Comparison of ENCODE assay signal across 9 cellular contexts in the genomic region with DNA sequence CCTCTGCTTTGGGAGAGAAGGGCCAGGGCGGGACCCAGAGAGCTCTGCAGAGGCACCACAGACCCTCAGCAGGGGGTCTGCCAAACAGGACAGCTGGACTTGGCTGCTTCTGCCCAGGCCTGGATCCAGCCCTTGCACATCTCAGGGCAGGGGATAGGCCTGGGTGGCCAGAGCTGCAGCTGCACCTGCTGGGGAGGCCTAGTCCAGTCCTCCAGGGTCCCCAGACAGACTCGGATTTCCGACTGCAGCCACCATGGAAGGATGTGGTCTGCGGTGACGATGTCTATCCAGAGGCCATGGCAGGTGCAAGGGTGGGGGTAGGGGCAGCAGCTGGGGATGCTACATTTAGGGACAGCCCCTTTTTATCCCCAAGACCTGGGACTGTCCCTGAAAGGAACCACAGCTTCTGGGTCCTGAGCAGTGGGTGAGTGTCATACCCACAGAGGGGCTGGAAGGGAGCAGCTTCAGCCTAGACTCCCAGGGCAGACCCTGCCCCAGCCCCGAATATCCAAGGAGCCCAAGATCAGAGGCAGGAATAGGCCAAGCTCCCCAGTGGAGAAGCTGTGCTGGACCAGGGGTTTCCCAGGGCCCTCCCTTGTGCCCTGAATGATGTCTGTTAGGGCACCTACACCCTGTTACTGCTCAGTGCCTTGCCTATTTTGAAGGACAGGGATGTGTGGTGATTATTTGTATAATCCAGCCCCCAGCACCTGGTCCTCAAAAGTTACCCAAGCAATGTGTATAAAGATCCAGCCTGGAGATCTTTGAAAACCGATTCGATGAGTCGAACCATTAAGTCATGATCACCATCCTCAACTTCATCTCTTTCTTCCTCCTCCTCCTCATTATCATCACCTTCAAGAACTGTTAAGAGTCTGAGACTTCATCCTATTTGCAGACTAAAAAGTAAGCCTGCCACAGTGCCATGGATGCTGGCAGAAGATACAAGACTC. TPM values are rescaled to one million over a fixed set of nuclear protein-coding genes. Genes with fewer than 3 reads are reported as not detected.
A peak's percentile ranks its signal among the peaks of the same experiment; 100 is the strongest.
DNase-seq lines count a peak whose midpoint lies in the region; ATAC-seq and TF ChIP-seq lines count a peak whose summit lies in the region.
"Had no signal": no experiment of that assay in that cellular context is flagged by ENCODE, and none has a peak within 500 bp of the region (broad histone marks: within the 10 kb centered on the region; RNA-seq: fewer than 3 reads in every experiment).

No MANE protein-coding gene starts in this region.

- peaks cover 0 to 7% (median 2%) of the 10 kb centered on the region in 3 donors for H3K27me3 Mint-ChIP-seq in immature natural killer cell (ENCODE audit: low read depth in 3 of 3)

- DNase-seq in immature natural killer cell (peak; percentile 43 to 51 (median 48)), omental fat pad (ENCODE audit: low spot score) (no peak), NCI-H345 treated with DMSO at 0.1 percent for 48 hours (lab: John Stamatoyannopoulos, UW; ENCODE audit: unreplicated experiment) (no peak), SIG-M5 treated with dmso at 0.1 percent for 504 hours (lab: John Stamatoyannopoulos, UW; ENCODE audit: unreplicated experiment) (no peak)
- DNase-seq: IMR-90 had no signal

- no peak overlapping the region for H3K4me3 Mint-ChIP-seq in immature natural killer cell

- ATAC-seq in GM18498 (IDR thresholded peaks at IDR 0.05; ENCODE audit: unreplicated experiment) (peak; percentile 64), GM21423 (IDR thresholded peaks at IDR 0.05; ENCODE audit: unreplicated experiment) (peak; percentile 65), HG03571 (IDR thresholded peaks at IDR 0.05; ENCODE audit: unreplicated experiment) (peak; percentile 70), omental fat pad (ENCODE audit: low FRiP score) (no peak), GM19328 (IDR thresholded peaks at IDR 0.05; ENCODE audit: unreplicated experiment) (no peak)

- no peak for TF ChIP-seq CTCF in omental fat pad (IDR thresholded peaks at IDR 0.05)

- H3K9me3 Mint-ChIP-seq in immature natural killer cell: no peaks in the 10 kb centered on the region

- H3K36me3 Mint-ChIP-seq in immature natural killer cell: no peaks in the 10 kb centered on the region

- H3K27ac Mint-ChIP-seq in immature natural killer cell: no peak overlapping the region

- peaks cover 7 to 14% of the 10 kb centered on the region in 2 donors for H3K4me1 Mint-ChIP-seq in immature natural killer cell

RNA-seq across cellular contexts. Expression of a gene that starts 2.5 kb away (rescaled TPM):
- polyA plus RNA-seq in immature natural killer cell: under 1 TPM in 2 of 3 donors, not detected in 1; 0.26 to 0.59 TPM
- total RNA-seq in omental fat pad: 1 to 10 TPM; 1.2 to 7.7 (median 1.4) TPM
- total RNA-seq: IMR-90 had no signal
- polyA plus RNA-seq: IMR-90 had no signal

Comparison
In these comparisons a context has a peak if more than half of its experiments do, and no peak if none do; other contexts are left out.
1. ATAC-seq: peak in GM18498 (single experiment), GM21423 (single experiment) and HG03571 (single experiment); none in omental fat pad (single experiment) and GM19328 (single experiment).
2. DNase-seq: peak in immature natural killer cell (3 of 3); none in omental fat pad (single experiment), NCI-H345 treated with DMSO at 0.1 percent for 48 hours (single experiment) and SIG-M5 treated with dmso at 0.1 percent for 504 hours (single experiment).